8 cellular contexts compared by ENCODE assay signal in the genomic region with DNA sequence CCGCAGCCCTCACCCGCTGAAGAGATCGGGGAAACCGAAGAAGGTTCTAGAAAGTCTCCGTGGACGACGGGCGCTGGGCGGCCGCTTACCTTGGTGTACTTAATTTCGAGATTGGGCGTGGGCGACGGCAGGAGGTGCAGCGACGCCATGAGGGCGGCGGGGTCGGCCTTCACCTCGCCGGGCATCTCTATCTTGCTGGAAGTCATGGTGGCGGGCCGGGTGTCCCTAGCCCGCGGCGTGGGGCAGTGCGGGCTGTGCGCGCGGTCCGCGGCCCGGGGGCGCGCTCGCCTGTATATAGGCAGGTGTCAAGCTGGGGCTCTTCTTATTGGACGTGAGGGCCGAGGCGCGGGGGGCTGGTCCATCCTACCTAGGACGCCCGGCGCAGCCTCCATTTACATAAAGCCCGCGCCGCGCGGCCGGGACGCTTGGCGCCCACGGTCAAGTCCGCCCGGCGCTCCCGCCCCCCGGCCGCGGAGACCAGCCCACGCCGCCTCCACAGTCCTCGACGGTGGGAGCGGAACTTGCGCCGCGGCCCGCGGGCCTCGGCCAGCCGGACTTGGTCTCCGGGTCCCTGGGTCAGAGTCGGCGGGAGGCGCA. TPM values are rescaled to one million over a fixed set of nuclear protein-coding genes. Genes with fewer than 3 reads are reported as not detected.
A peak's percentile ranks its signal among the peaks of the same experiment; 100 is the strongest.
DNase-seq lines count a peak whose midpoint lies in the region; ATAC-seq and TF ChIP-seq lines count a peak whose summit lies in the region.

A gene (minus strand): TSS at position 267 of the 597 bp plus-strand sequence. CDS start 61 bp downstream, at position 206.

- H3K27me3 ChIP-seq in CD4-positive, alpha-beta memory T cell (ENCODE audit: insufficient read depth, low read length): peaks cover 17% of the 10 kb centered on the region
- H3K27me3 ChIP-seq in esophagus muscularis mucosa: peaks cover 11 to 63% (median 29%) of the 10 kb centered on the region in 4 donors
- H3K27me3 ChIP-seq in aorta (ENCODE audit: control insufficient read depth in 1 of 2, insufficient read depth in 2 of 2, low read length in 1 of 2): no peaks in the 10 kb centered on the region

- peaks cover 38 to 49% of the 10 kb centered on the region in 2 donors for H3K27me3 Mint-ChIP-seq in CD4-positive, alpha-beta memory T cell
- H3K27me3 Mint-ChIP-seq in T-helper 1 cell treated with Interleukin-12 subunit alpha and Interleukin-12 subunit beta and Interleukin-4 antibody, amounts not matched to agents 30 μg/mL and 1 μg/mL, for 36 hours (ENCODE audit: low read depth): peaks cover 78% of the 10 kb centered on the region
- H3K27me3 Mint-ChIP-seq in naive thymus-derived CD8-positive, alpha-beta T cell: peaks cover 41 to 66% (median 50%) of the 10 kb centered on the region in 5 donors

- POLR2A ChIA-PET in CD4-positive, alpha-beta memory T cell (lab: Charles Lee; ENCODE audit: partially characterized antibody): no interaction called here
- POLR2A ChIA-PET in naive thymus-derived CD8-positive, alpha-beta T cell (lab: Charles Lee): no interaction called here

- peak in 1 of 2 donors; percentile 41 for ATAC-seq in naive thymus-derived CD8-positive, alpha-beta T cell
- ATAC-seq in aorta (ENCODE audit: low FRiP score) (peak; percentile 46), GM21717 (IDR thresholded peaks at IDR 0.05; ENCODE audit: unreplicated experiment) (no peak)

- 0% methylated on average over 12 of the region's 75 CpGs for WGBS in esophagus muscularis mucosa
- 2 to 3% methylated on average over 74 to 75 of the region's 75 CpGs for WGBS in aorta, 2 donors

- TF ChIP-seq EP300 in esophagus muscularis mucosa (IDR thresholded peaks at IDR 0.05): no peak

- TF ChIP-seq CTCF in esophagus muscularis mucosa (IDR thresholded peaks at IDR 0.05): no peak

- CTCF ChIA-PET in CD4-positive, alpha-beta memory T cell (lab: Charles Lee; ENCODE audit: partially characterized antibody): interaction anchor here (1.2 to 2.4 kb wide), 4 partner anchors 8 to 201 kb away, joined by 3 to 8 read pairs (median 7); no protein-coding TSS in a partner anchor

- H3K36me3 ChIP-seq in CD4-positive, alpha-beta memory T cell (ENCODE audit: insufficient read depth, low read length): no peaks in the 10 kb centered on the region
- no peaks in the 10 kb centered on the region for H3K36me3 ChIP-seq in esophagus muscularis mucosa
- H3K36me3 ChIP-seq in aorta (ENCODE audit: control insufficient read depth in 1 of 2, insufficient read depth in 2 of 2, low read length in 1 of 2): no peaks in the 10 kb centered on the region

- no peak for DNase-seq in CD4-positive, alpha-beta memory T cell
- no peak for DNase-seq in esophagus muscularis mucosa (ENCODE audit: extremely low spot score)
- DNase-seq in naive thymus-derived CD8-positive, alpha-beta T cell: peak in 3 of 10 donors; percentile 7 to 19 (median 11)
- peak; percentile 47 to 77 for DNase-seq in aorta
- DNase-seq in SIG-M5 treated with dmso at 0.1 percent for 504 hours (lab: John Stamatoyannopoulos, UW; ENCODE audit: unreplicated experiment): no peak
- DNase-seq in NCI-H2081 (lab: John Stamatoyannopoulos, UW): no peak

- no peak for TF ChIP-seq POLR2A in esophagus muscularis mucosa (IDR thresholded peaks at IDR 0.05; ENCODE audit: low read depth)

- peaks cover 0 to 14% (median 7%) of the 10 kb centered on the region in 8 donors for H3K9me3 Mint-ChIP-seq in CD4-positive, alpha-beta memory T cell
- H3K9me3 Mint-ChIP-seq in T-helper 1 cell treated with Interleukin-12 subunit alpha and Interleukin-12 subunit beta and Interleukin-4 antibody, amounts not matched to agents 30 μg/mL and 1 μg/mL, for 36 hours: no peaks in the 10 kb centered on the region
- peaks cover 0 to 8% (median 0%) of the 10 kb centered on the region in 9 donors for H3K9me3 Mint-ChIP-seq in naive thymus-derived CD8-positive, alpha-beta T cell

- no peaks in the 10 kb centered on the region for H3K36me3 Mint-ChIP-seq in CD4-positive, alpha-beta memory T cell
- no peaks in the 10 kb centered on the region for H3K36me3 Mint-ChIP-seq in T-helper 1 cell treated with Interleukin-12 subunit alpha and Interleukin-12 subunit beta and Interleukin-4 antibody, amounts not matched to agents 30 μg/mL and 1 μg/mL, for 36 hours (ENCODE audit: low read depth)
- peaks cover 0 to 8% (median 0%) of the 10 kb centered on the region in 3 donors for H3K36me3 Mint-ChIP-seq in naive thymus-derived CD8-positive, alpha-beta T cell

- H3K27ac ChIP-seq in CD4-positive, alpha-beta memory T cell (ENCODE audit: low read depth, low read length): no peak within 1 kb of the TSS
- H3K27ac ChIP-seq in esophagus muscularis mucosa (replicated peaks in 1 of 4) (peak within 1 kb of the TSS; percentile 51 to 72 (median 60)), aorta (ENCODE audit: low read depth in 1 of 2, low read length in 2 of 2) (no peak within 1 kb of the TSS)

- H3K4me1 ChIP-seq in CD4-positive, alpha-beta memory T cell (ENCODE audit: insufficient read depth, low read length): peaks cover 8% of the 10 kb centered on the region
- H3K4me1 ChIP-seq in esophagus muscularis mucosa: peaks cover 3 to 24% (median 18%) of the 10 kb centered on the region in 4 donors
- H3K4me1 ChIP-seq in aorta (ENCODE audit: control insufficient read depth in 1 of 2, insufficient read depth in 2 of 2, low read length in 2 of 2): no peaks in the 10 kb centered on the region

- intact Hi-C loops in CD4-positive, alpha-beta memory T cell (cut with micrococcal nuclease): no loop called here
- intact Hi-C loops in esophagus muscularis mucosa (cut with DNase I) (loop anchor here (2.0 to 10.0 kb wide), 3 partner anchors 93 to 321 kb away; no protein-coding TSS in a partner anchor), aorta (cut with DNase I) (loop anchor here (5.0 to 10.0 kb wide), 7 partner anchors 201 to 503 kb away; no protein-coding TSS in a partner anchor)

- H3K9me3 ChIP-seq in CD4-positive, alpha-beta memory T cell (ENCODE audit: control insufficient read depth in 1 of 2, low read length in 2 of 2): no peaks in the 10 kb centered on the region
- H3K9me3 ChIP-seq in esophagus muscularis mucosa: no peaks in the 10 kb centered on the region
- H3K9me3 ChIP-seq in aorta (ENCODE audit: control insufficient read depth, low read length): no peaks in the 10 kb centered on the region

- H3K27ac Mint-ChIP-seq in CD4-positive, alpha-beta memory T cell: peak within 1 kb of the TSS in 1 of 7 donors; percentile 60
- H3K27ac Mint-ChIP-seq in T-helper 1 cell treated with Interleukin-12 subunit alpha and Interleukin-12 subunit beta and Interleukin-4 antibody, amounts not matched to agents 30 μg/mL and 1 μg/mL, for 36 hours: no peak within 1 kb of the TSS
- H3K27ac Mint-ChIP-seq in naive thymus-derived CD8-positive, alpha-beta T cell: no peak within 1 kb of the TSS

- H3K4me3 ChIP-seq in CD4-positive, alpha-beta memory T cell (ENCODE audit: low read length in 2 of 2): peak within 1 kb of the TSS in 1 of 2 donors; percentile 24
- peak within 1 kb of the TSS; percentile 59 to 67 (median 62) for H3K4me3 ChIP-seq in esophagus muscularis mucosa
- H3K4me3 ChIP-seq in aorta (ENCODE audit: low read length in 2 of 2): peak within 1 kb of the TSS in 1 of 2 donors; percentile 23

- peaks cover 2 to 8% (median 6%) of the 10 kb centered on the region in 4 donors for H3K4me1 Mint-ChIP-seq in CD4-positive, alpha-beta memory T cell
- H3K4me1 Mint-ChIP-seq in T-helper 1 cell treated with Interleukin-12 subunit alpha and Interleukin-12 subunit beta and Interleukin-4 antibody, amounts not matched to agents 30 μg/mL and 1 μg/mL, for 36 hours (ENCODE audit: low read depth): peaks cover 6% of the 10 kb centered on the region
- H3K4me1 Mint-ChIP-seq in naive thymus-derived CD8-positive, alpha-beta T cell: peaks cover 3 to 9% (median 8%) of the 10 kb centered on the region in 4 donors

- H3K4me3 Mint-ChIP-seq in CD4-positive, alpha-beta memory T cell: peak within 1 kb of the TSS; percentile 69 to 83 (median 76)
- peak within 1 kb of the TSS; percentile 60 for H3K4me3 Mint-ChIP-seq in T-helper 1 cell treated with Interleukin-12 subunit alpha and Interleukin-12 subunit beta and Interleukin-4 antibody, amounts not matched to agents 30 μg/mL and 1 μg/mL, for 36 hours
- peak within 1 kb of the TSS; percentile 67 to 84 (median 76) for H3K4me3 Mint-ChIP-seq in naive thymus-derived CD8-positive, alpha-beta T cell

RNA-seq across cellular contexts. Expression of the gene that starts here (rescaled TPM):
- under 1 TPM; 0.15 to 0.83 TPM for total RNA-seq in CD4-positive, alpha-beta memory T cell
- not detected for polyA plus RNA-seq in CD4-positive, alpha-beta memory T cell
- 10 to 100 TPM; 13.3 to 41.2 (median 19.8) TPM for total RNA-seq in esophagus muscularis mucosa
- not detected for total RNA-seq in naive thymus-derived CD8-positive, alpha-beta T cell
- polyA plus RNA-seq in naive thymus-derived CD8-positive, alpha-beta T cell: not detected
- 10 to 100 TPM in 1 of 2 donors, 1 to 10 TPM in 1; 5.9 to 10.0 TPM for total RNA-seq in aorta
- polyA plus RNA-seq in aorta: 10 to 100 TPM in 1 of 2 donors, 1 to 10 TPM in 1; 3.8 to 15.1 TPM

Comparison
In these comparisons a context has a peak if more than half of its experiments do, and no peak if none do; other contexts are left out.
1. RNA of the gene that starts here (polyA plus RNA-seq): 3.8 to 15.1 TPM in aorta; not detected in CD4-positive, alpha-beta memory T cell and not detected in naive thymus-derived CD8-positive, alpha-beta T cell; every median in the first group is over 4 times any median in the second.
2. DNase-seq: peak in aorta (2 of 2); none in CD4-positive, alpha-beta memory T cell (0 of 5), esophagus muscularis mucosa (single experiment), SIG-M5 treated with dmso at 0.1 percent for 504 hours (single experiment) and NCI-H2081 (0 of 2).
3. H3K27ac ChIP-seq: peak in esophagus muscularis mucosa (4 of 4); none in CD4-positive, alpha-beta memory T cell (single experiment) and aorta (0 of 2).
4. Peak in every context shown above with its lines, with median percentiles within 50 percentile points of each other: H3K4me3 Mint-ChIP-seq.